In the genomic region with DNA sequence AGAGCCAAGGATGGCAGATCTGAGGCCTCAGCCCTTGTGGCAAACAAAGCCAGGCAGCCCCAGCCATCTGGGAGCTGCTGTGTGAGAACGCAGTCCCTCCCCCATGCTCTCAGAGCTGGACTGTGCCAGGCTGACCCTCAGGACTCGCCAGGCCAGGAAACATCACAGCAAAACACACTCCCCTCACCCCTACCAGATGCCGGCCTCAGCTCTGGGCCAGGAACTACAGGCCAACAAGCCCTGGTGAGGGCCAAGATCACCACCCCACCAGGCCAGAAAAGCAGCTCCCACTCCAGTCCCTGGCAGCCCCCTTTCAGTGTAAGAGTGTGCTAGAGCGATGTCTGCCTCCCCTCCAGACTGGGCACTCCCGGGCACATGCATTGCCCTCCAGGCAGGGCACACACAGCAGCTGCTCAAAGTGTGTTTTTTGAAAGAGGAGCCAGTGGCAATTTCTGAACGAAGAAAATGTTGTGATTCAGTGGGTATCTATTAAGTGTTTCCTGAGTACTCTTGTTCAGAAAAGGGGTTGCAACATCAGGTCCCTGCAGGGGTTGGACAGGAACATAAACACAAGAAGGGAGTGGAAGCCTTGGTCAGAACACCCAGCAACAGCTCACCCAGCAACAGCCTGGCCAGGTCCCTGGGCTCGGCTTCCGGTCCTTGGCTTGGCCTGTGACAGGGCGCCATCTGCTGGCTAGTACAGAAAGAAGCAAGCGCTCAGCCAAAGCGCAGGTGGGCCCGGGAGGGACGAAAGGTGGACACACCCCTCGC, we compare ENCODE assay signal across 2 cellular contexts.
TF ChIP-seq lines count a peak whose summit lies in the region.

No MANE protein-coding gene starts in this region.

TF ChIP-seq in IMR-90, 13 proteins besides CTCF, POLR2A, EP300 and RAD21 (continued from another document):
- 0 out of 2 replicates have a peak, but pooled peaks have one; percentile 6 for TF ChIP-seq NFE2L2 (IDR thresholded peaks at IDR 0.05; ENCODE audit: low read depth, low read length)
- TF ChIP-seq CHD1 (IDR thresholded peaks at IDR 0.05; ENCODE audit: low read depth, low read length): 0 out of 2 replicates have a peak, but pooled peaks have one; percentile 84
- peak; percentile 98 for TF ChIP-seq SMC3 (IDR thresholded peaks at IDR 0.05; ENCODE audit: low read depth, low read length)
- peak; percentile 59; the same call in 1 of the 2 replicates for TF ChIP-seq MAZ (IDR thresholded peaks at IDR 0.05; ENCODE audit: borderline replicate concordance, low read depth, low read length)
- TF ChIP-seq RCOR1 (IDR thresholded peaks at IDR 0.05; ENCODE audit: insufficient replicate concordance, low read length): peak; percentile 79
- TF ChIP-seq RFX5 (IDR thresholded peaks at IDR 0.05; ENCODE audit: low read depth, low read length): peak; percentile 97
- TF ChIP-seq, protein P1, sequence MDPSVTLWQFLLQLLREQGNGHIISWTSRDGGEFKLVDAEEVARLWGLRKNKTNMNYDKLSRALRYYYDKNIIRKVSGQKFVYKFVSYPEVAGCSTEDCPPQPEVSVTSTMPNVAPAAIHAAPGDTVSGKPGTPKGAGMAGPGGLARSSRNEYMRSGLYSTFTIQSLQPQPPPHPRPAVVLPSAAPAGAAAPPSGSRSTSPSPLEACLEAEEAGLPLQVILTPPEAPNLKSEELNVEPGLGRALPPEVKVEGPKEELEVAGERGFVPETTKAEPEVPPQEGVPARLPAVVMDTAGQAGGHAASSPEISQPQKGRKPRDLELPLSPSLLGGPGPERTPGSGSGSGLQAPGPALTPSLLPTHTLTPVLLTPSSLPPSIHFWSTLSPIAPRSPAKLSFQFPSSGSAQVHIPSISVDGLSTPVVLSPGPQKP (IDR thresholded peaks at IDR 0.05; ENCODE audit: borderline replicate concordance, low read depth, low read length): peak; percentile 63; the same call in 1 of the 2 replicates
- TF ChIP-seq, protein P2, sequence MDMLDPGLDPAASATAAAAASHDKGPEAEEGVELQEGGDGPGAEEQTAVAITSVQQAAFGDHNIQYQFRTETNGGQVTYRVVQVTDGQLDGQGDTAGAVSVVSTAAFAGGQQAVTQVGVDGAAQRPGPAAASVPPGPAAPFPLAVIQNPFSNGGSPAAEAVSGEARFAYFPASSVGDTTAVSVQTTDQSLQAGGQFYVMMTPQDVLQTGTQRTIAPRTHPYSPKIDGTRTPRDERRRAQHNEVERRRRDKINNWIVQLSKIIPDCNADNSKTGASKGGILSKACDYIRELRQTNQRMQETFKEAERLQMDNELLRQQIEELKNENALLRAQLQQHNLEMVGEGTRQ (IDR thresholded peaks at IDR 0.05; ENCODE audit: low read depth, low read length): no peak
- peak; percentile 99 for TF ChIP-seq CEBPB (IDR thresholded peaks at IDR 0.05; ENCODE audit: low read depth, low read length)
- TF ChIP-seq FOS (IDR thresholded peaks at IDR 0.05; ENCODE audit: low read depth, low read length): no peak

TF ChIP-seq in PFSK-1, 5 proteins besides CTCF, POLR2A, EP300 and RAD21 (continued from another document):
- TF ChIP-seq, protein P3, sequence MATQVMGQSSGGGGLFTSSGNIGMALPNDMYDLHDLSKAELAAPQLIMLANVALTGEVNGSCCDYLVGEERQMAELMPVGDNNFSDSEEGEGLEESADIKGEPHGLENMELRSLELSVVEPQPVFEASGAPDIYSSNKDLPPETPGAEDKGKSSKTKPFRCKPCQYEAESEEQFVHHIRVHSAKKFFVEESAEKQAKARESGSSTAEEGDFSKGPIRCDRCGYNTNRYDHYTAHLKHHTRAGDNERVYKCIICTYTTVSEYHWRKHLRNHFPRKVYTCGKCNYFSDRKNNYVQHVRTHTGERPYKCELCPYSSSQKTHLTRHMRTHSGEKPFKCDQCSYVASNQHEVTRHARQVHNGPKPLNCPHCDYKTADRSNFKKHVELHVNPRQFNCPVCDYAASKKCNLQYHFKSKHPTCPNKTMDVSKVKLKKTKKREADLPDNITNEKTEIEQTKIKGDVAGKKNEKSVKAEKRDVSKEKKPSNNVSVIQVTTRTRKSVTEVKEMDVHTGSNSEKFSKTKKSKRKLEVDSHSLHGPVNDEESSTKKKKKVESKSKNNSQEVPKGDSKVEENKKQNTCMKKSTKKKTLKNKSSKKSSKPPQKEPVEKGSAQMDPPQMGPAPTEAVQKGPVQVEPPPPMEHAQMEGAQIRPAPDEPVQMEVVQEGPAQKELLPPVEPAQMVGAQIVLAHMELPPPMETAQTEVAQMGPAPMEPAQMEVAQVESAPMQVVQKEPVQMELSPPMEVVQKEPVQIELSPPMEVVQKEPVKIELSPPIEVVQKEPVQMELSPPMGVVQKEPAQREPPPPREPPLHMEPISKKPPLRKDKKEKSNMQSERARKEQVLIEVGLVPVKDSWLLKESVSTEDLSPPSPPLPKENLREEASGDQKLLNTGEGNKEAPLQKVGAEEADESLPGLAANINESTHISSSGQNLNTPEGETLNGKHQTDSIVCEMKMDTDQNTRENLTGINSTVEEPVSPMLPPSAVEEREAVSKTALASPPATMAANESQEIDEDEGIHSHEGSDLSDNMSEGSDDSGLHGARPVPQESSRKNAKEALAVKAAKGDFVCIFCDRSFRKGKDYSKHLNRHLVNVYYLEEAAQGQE (IDR thresholded peaks at IDR 0.05; ENCODE audit: insufficient read depth in 1 of 2, low read depth in 2 of 2, low read length in 2 of 2): no peak
- peak; percentile 97 for TF ChIP-seq FOXP2 (optimal IDR thresholded peaks at IDR 0.05; ENCODE audit: borderline replicate concordance, extremely low read depth, extremely low read length, insufficient read depth)
